Comparison of ENCODE assay signal across 23 cellular contexts in the genomic region with DNA sequence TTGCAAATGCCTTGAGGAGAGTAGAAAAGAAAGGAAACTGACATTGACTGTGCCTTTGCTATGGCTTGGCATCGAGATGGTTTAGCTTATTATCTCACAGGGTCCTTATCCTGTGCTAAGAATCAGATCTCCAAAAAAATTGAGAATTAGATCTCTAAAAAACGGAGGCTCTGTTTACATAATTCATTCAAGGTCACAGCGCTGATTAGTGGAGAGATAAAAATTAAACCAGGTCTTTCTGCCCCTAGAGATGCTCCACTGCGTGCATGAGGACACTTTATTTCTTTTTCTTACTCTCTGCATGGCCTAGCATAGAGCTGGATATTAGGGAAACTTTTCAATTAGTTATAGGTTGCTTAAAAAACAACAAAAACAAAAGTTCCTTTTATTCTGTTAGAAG.
"Had no signal": no experiment of that assay in that cellular context is flagged by ENCODE, and none has a peak within 500 bp of the region (broad histone marks: within the 10 kb centered on the region; RNA-seq: fewer than 3 reads in every experiment).

No MANE protein-coding gene starts in this region.

- H3K27ac Mint-ChIP-seq: activated naive CD8-positive, alpha-beta T cell; T-cell had no signal

- DNase-seq: activated CD4-positive, alpha-beta T cell treated with anti-CD3 and anti-CD28 coated beads for 48 hours; activated CD4-positive, alpha-beta T cell treated with anti-CD3 and anti-CD28 coated beads, Interleukin-2, amount 50 U/mL, for 48 hours; activated CD4-positive, CD25-positive, alpha-beta regulatory T cell treated with anti-CD3 and anti-CD28 coated beads, Interleukin-2, amount 50 U/mL, for 72 hours; activated effector memory CD4-positive, alpha-beta T cell treated with anti-CD3 and anti-CD28 coated beads, Interleukin-2, amount 50 U/mL, for 16 hours; activated naive CD4-positive, alpha-beta T cell treated with Interleukin-2 at 50 U/mL for 16 hours; activated T-cell treated with anti-CD3 and anti-CD28 coated beads, Interleukin-2, amount 50 U/mL, for 4 hours; amygdala; brain microvascular endothelial cell; MG63; MV-4-11; NCI-H1417 treated with DMSO at 0.1 percent for 48 hours; NCI-H2029; NCI-H2107; NCI-H226; NCI-H526; OCI-M1; SHP77; T-cell; T-helper 2 cell had no signal

- H3K27me3 ChIP-seq: brain microvascular endothelial cell, cardiac muscle cell, MG63 had no signal

- H3K36me3 Mint-ChIP-seq: activated naive CD8-positive, alpha-beta T cell; T-cell had no signal

- H3K36me3 ChIP-seq: brain microvascular endothelial cell, cardiac muscle cell, MG63 had no signal

- ATAC-seq: activated T-cell treated with anti-CD3 and anti-CD28 coated beads, Interleukin-2, amount 50 U/mL, for 4 hours; Panc1; T-cell had no signal

- H3K4me3 Mint-ChIP-seq: activated naive CD8-positive, alpha-beta T cell; activated T-cell treated with anti-CD3 and anti-CD28 coated beads, Interleukin-2, amount 50 U/mL, for 4 hours; T-cell had no signal

- H3K27me3 Mint-ChIP-seq: activated naive CD8-positive, alpha-beta T cell; T-cell had no signal

- H3K9me3 ChIP-seq: MG63 had no signal

- H3K4me3 ChIP-seq: cardiac muscle cell, MG63 had no signal

- H3K9me3 Mint-ChIP-seq: activated T-cell treated with anti-CD3 and anti-CD28 coated beads, Interleukin-2, amount 50 U/mL, for 4 hours; T-cell had no signal

- H3K27ac ChIP-seq: brain microvascular endothelial cell, RWPE1 had no signal
